ENCODE assay signal across 31 cellular contexts in the genomic region with DNA sequence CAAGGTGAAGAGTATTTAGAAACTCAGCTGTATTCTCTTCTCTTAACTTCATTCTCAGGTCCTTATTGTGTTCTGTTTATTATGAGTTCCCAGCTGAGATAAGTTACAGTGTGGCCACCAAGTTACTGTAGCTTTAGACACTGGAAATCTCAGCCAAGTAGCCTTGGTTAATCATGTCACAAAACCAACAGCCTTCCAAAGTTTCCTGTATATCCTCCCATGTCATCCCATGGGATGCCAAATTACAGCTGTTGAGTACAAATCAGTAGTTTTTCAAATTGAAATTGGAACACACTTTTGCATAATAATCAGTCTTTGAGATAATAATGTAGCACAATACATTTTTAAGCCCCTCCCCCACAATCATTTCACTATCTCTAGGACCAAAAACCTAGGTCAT. TPM values are rescaled to one million over a fixed set of nuclear protein-coding genes. Genes with fewer than 3 reads are reported as not detected.
"Had no signal": no experiment of that assay in that cellular context is flagged by ENCODE, and none has a peak within 500 bp of the region (broad histone marks: within the 10 kb centered on the region; RNA-seq: fewer than 3 reads in every experiment).

No MANE protein-coding gene starts in this region.

- DNase-seq: activated CD4-positive, alpha-beta T cell treated with anti-CD3 and anti-CD28 coated beads, Interleukin-2, amount 10 ng/mL, durations not matched to agents 24 days and 14 days; activated CD4-positive, alpha-beta T cell treated with anti-CD3 and anti-CD28 coated beads, Interleukin-2, amount 50 U/mL, for 4 hours; activated CD4-positive, CD25-positive, alpha-beta regulatory T cell; activated CD8-positive, alpha-beta T cell treated with anti-CD3 and anti-CD28 coated beads for 36 hours; activated gamma-delta T cell; activated naive CD4-positive, alpha-beta T cell treated with Interleukin-2 at 50 U/mL for 16 hours; activated T-cell treated with anti-CD3 and anti-CD28 coated beads, Interleukin-2, amount 50 U/mL, for 24 hours; anterior cingulate cortex; brain microvascular endothelial cell; IMR-90; NCI-H1105; NCI-H1417 treated with DMSO at 0.1 percent for 48 hours; NCI-H187 treated with DMSO at 0.1 percent for 48 hours; NCI-H2081; NCI-H2171 treated with DMSO at 0.1 percent for 48 hours; NCI-H2227 treated with DMSO at 0.1 percent for 48 hours; NCI-H510A treated with DMSO at 0.1 percent for 48 hours; NCI-H526 treated with DMSO at 0.1 percent for 48 hours; NCI-H774; SHP77 treated with DMSO at 0.1 percent for 48 hours; T-cell; T-helper 17 cell; WERI-Rb-1 had no signal

- H3K27ac ChIP-seq: brain microvascular endothelial cell, cardiac muscle cell, WERI-Rb-1 had no signal

- H3K27me3 ChIP-seq: brain microvascular endothelial cell, cardiac muscle cell had no signal

- H3K4me1 Mint-ChIP-seq: activated CD4-positive, alpha-beta T cell treated with anti-CD3 and anti-CD28 coated beads, Interleukin-2, amount 10 ng/mL, durations not matched to agents 24 days and 14 days; T-cell; T-helper 17 cell had no signal

- H3K27me3 Mint-ChIP-seq: activated CD4-positive, alpha-beta T cell treated with anti-CD3 and anti-CD28 coated beads, Interleukin-2, amount 10 ng/mL, durations not matched to agents 24 days and 14 days had no signal

- H3K9me3 Mint-ChIP-seq: activated CD4-positive, alpha-beta T cell treated with anti-CD3 and anti-CD28 coated beads, Interleukin-2, amount 10 ng/mL, durations not matched to agents 24 days and 14 days; activated CD8-positive, alpha-beta T cell treated with anti-CD3 and anti-CD28 coated beads for 36 hours; activated naive CD4-positive, alpha-beta T cell treated with anti-CD3 and anti-CD28 coated beads, Interleukin-2, amount 50 U/mL, for 72 hours; activated T-cell treated with anti-CD3 and anti-CD28 coated beads, Interleukin-2, amount 50 U/mL, for 24 hours; activated T-helper 2 cell treated with anti-CD3 and anti-CD28 coated beads, Interferon-gamma antibody, Interleukin-2, Interleukin-4, amounts not matched to agents 10 μg/mL and 5 μg/mL and 100 μg/mL, durations not matched to agents 14 hours and 24 hours and 36 hours; T-cell had no signal

- H3K27ac Mint-ChIP-seq: activated CD4-positive, alpha-beta T cell treated with anti-CD3 and anti-CD28 coated beads, Interleukin-2, amount 10 ng/mL, durations not matched to agents 24 days and 14 days; activated CD8-positive, alpha-beta T cell treated with anti-CD3 and anti-CD28 coated beads for 36 hours; activated naive CD4-positive, alpha-beta T cell treated with anti-CD3 and anti-CD28 coated beads, Interleukin-2, amount 50 U/mL, for 72 hours; activated T-cell treated with anti-CD3 and anti-CD28 coated beads, Interleukin-2, amount 50 U/mL, for 24 hours; activated T-helper 2 cell treated with anti-CD3 and anti-CD28 coated beads, Interferon-gamma antibody, Interleukin-2, Interleukin-4, amounts not matched to agents 10 μg/mL and 5 μg/mL and 100 μg/mL, durations not matched to agents 14 hours and 24 hours and 36 hours; T-cell; T-helper 17 cell had no signal

- H3K4me3 Mint-ChIP-seq: activated CD4-positive, alpha-beta T cell treated with anti-CD3 and anti-CD28 coated beads, Interleukin-2, amount 10 ng/mL, durations not matched to agents 24 days and 14 days; activated CD8-positive, alpha-beta T cell treated with anti-CD3 and anti-CD28 coated beads for 36 hours; activated T-cell treated with anti-CD3 and anti-CD28 coated beads, Interleukin-2, amount 50 U/mL, for 24 hours; T-cell; T-helper 17 cell had no signal

- H3K4me3 ChIP-seq: cardiac muscle cell, K562 had no signal

- ATAC-seq: activated CD8-positive, alpha-beta T cell treated with anti-CD3 and anti-CD28 coated beads for 36 hours; activated naive CD4-positive, alpha-beta T cell treated with anti-CD3 and anti-CD28 coated beads, Interleukin-2, amount 50 U/mL, for 72 hours; K562; Panc1; SK-N-SH treated with all-trans-retinoic acid at 6 μM for 48 hours; T-cell; T-helper 17 cell had no signal

- H3K36me3 ChIP-seq: brain microvascular endothelial cell, cardiac muscle cell, WERI-Rb-1 had no signal

- H3K36me3 Mint-ChIP-seq: activated naive CD4-positive, alpha-beta T cell treated with anti-CD3 and anti-CD28 coated beads, Interleukin-2, amount 50 U/mL, for 72 hours; T-cell had no signal

RNA-seq across cellular contexts. Expression of gene ADAMTS5, which starts 10.7 kb away (rescaled TPM):
- total RNA-seq: activated CD4-positive, alpha-beta T cell treated with anti-CD3 and anti-CD28 coated beads, Interleukin-2, amount 10 ng/mL, durations not matched to agents 24 days and 14 days; activated CD8-positive, alpha-beta memory T cell treated with anti-CD3 and anti-CD28 coated beads for 36 hours; activated CD8-positive, alpha-beta T cell treated with anti-CD3 and anti-CD28 coated beads for 36 hours; activated naive CD4-positive, alpha-beta T cell treated with anti-CD3 and anti-CD28 coated beads, Interleukin-2, amount 50 U/mL, for 72 hours; activated T-helper 2 cell treated with anti-CD3 and anti-CD28 coated beads, Interferon-gamma antibody, Interleukin-2, Interleukin-4, amounts not matched to agents 10 μg/mL and 5 μg/mL and 100 μg/mL, durations not matched to agents 14 hours and 24 hours and 36 hours; K562; MCF 10A; T-helper 17 cell had no signal
- polyA plus RNA-seq: cardiac muscle cell, K562 had no signal
